In genomic region chr2:231662028-231662810, GRCh38 we compare ENCODE assay signal across 1 cellular context.
TF ChIP-seq lines count a peak whose summit lies in the region.

No MANE protein-coding gene starts in this region.

TF ChIP-seq in HEK293, 187 proteins besides CTCF, POLR2A, EP300 and RAD21 (continued from another document):
- TF ChIP-seq ZEB2 (tag by site-specific recombination; IDR thresholded peaks at IDR 0.05), result 0 out of 2 replicates have a peak, but pooled peaks have one; percentile 36
- no peak for TF ChIP-seq ZFP3 (tag by site-specific recombination; IDR thresholded peaks at IDR 0.05; ENCODE audit: low read depth)
- peak; percentile 42 for TF ChIP-seq ZBTB17 (tag by site-specific recombination; IDR thresholded peaks at IDR 0.05)
